ENCODE assay signal across 23 cellular contexts in genomic region chr6:21135484-21136005, GRCh38.
"Had no signal": no experiment of that assay in that cellular context is flagged by ENCODE, and none has a peak within 500 bp of the region (broad histone marks: within the 10 kb centered on the region; RNA-seq: fewer than 3 reads in every experiment).

No MANE protein-coding gene starts in this region.

- H3K9me3 ChIP-seq: esophagus squamous epithelium, gastroesophageal sphincter, heart left ventricle, sigmoid colon, thoracic aorta, vagina had no signal

- H3K27me3 ChIP-seq: esophagus squamous epithelium, gastroesophageal sphincter, heart left ventricle, sigmoid colon, vagina had no signal

- H3K4me1 Mint-ChIP-seq: activated naive CD8-positive, alpha-beta T cell treated with anti-CD3 and anti-CD28 coated beads for 36 hours had no signal

- H3K27ac ChIP-seq: esophagus squamous epithelium, gastroesophageal sphincter, heart left ventricle, sigmoid colon, thoracic aorta, vagina had no signal

- H3K27ac Mint-ChIP-seq: activated naive CD8-positive, alpha-beta T cell treated with anti-CD3 and anti-CD28 coated beads for 36 hours; endodermal cell; type B pancreatic cell had no signal

- H3K27me3 Mint-ChIP-seq: activated naive CD8-positive, alpha-beta T cell treated with anti-CD3 and anti-CD28 coated beads for 36 hours; stimulated activated naive B cell treated with anti-CD40 and anti-IgM and Interleukin-4, amounts not matched to agents 10 μg/mL and 1 μg/mL and 100 μg/mL, for 72 hours; type B pancreatic cell had no signal

- H3K36me3 ChIP-seq: esophagus squamous epithelium, gastroesophageal sphincter, heart left ventricle, sigmoid colon, thoracic aorta, vagina had no signal

- H3K9me3 Mint-ChIP-seq: activated naive CD8-positive, alpha-beta T cell treated with anti-CD3 and anti-CD28 coated beads for 36 hours; endodermal cell had no signal

- DNase-seq: activated CD4-positive, alpha-beta T cell treated with anti-CD3 and anti-CD28 coated beads for 4 hours; activated CD4-positive, alpha-beta T cell treated with anti-CD3 and anti-CD28 coated beads, Interleukin-2, amount 50 U/mL, for 48 hours; activated CD4-positive, CD25-positive, alpha-beta regulatory T cell; activated naive CD4-positive, alpha-beta T cell treated with Interleukin-2 at 50 U/mL for 16 hours; activated naive CD8-positive, alpha-beta T cell treated with anti-CD3 and anti-CD28 coated beads for 36 hours; activated T-cell treated with anti-CD3 and anti-CD28 coated beads, Interleukin-2, amount 50 U/mL, for 48 hours; cortex of kidney; endodermal cell; esophagus squamous epithelium; heart left ventricle; left ventricle myocardium superior; mammary epithelial cell; occipital lobe; retina; sigmoid colon; stimulated activated CD4-positive, alpha-beta T cell treated with anti-CD3 and anti-CD28 coated beads, Interleukin-15, amount 100 ng/mL, for 24 hours; stimulated activated naive B cell treated with anti-CD40 and anti-IgM and Interleukin-4, amounts not matched to agents 10 μg/mL and 1 μg/mL and 100 μg/mL, for 72 hours; T1000 had no signal

- H3K4me3 ChIP-seq: esophagus squamous epithelium, gastroesophageal sphincter, heart left ventricle, sigmoid colon, smooth muscle cell, thoracic aorta, vagina had no signal

- H3K4me2 ChIP-seq: smooth muscle cell had no signal

- H3K4me3 Mint-ChIP-seq: activated naive CD8-positive, alpha-beta T cell treated with anti-CD3 and anti-CD28 coated beads for 36 hours; endodermal cell; stimulated activated naive B cell treated with anti-CD40 and anti-IgM and Interleukin-4, amounts not matched to agents 10 μg/mL and 1 μg/mL and 100 μg/mL, for 72 hours; type B pancreatic cell had no signal

- ATAC-seq: gastroesophageal sphincter; heart left ventricle; left ventricle myocardium superior; stimulated activated naive B cell treated with anti-CD40 and anti-IgM and Interleukin-4, amounts not matched to agents 10 μg/mL and 1 μg/mL and 100 μg/mL, for 72 hours had no signal
